Comparison of ENCODE assay signal across 8 cellular contexts in the genomic region with DNA sequence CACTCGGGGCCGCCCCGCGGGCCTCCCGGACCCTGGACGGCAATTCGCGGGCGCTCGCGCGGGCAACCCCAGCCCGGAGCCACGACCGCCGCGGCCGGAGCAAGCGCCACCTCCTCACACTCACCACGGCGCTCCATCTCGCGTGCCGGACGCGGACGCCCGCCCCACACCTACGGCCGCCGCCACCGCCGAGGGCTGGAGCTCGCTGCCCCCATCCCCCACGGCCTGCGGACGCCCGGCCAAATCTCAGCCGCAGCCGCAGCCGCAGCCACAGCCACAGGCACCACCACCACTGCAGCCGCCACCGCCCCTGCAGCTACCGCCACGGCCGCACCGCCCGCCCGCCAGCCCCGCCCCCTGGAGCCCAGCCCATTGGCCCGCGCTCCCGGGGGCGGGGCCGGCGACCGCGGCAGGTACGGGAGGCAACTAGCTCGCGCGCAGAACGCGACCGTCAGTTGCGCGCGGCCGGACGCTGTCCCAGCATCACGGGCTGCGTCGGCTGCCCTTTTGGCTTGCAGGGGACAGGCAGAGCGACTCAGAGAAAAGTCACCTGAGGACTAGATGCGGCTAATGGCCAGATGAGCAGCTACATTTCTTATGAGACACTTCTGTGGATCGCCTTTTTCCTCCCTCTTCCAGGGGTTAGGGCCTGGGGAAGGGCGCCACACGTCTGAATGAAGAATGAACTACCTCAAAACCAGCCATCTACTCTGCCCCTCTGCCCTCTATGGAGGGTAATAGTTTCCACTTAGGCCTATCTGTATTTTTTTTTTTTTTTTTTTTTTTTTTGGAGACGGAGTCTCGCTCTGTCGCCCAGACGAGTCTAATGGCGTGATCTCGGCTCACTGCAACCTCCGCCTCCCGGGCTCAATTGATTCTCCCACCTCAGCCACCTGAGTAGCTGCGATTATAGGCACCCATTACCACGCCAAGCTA. TPM values are rescaled to one million over a fixed set of nuclear protein-coding genes. Genes with fewer than 3 reads are reported as not detected.
DNase-seq lines count a peak whose midpoint lies in the region; ATAC-seq and TF ChIP-seq lines count a peak whose summit lies in the region.

A gene with protein sequence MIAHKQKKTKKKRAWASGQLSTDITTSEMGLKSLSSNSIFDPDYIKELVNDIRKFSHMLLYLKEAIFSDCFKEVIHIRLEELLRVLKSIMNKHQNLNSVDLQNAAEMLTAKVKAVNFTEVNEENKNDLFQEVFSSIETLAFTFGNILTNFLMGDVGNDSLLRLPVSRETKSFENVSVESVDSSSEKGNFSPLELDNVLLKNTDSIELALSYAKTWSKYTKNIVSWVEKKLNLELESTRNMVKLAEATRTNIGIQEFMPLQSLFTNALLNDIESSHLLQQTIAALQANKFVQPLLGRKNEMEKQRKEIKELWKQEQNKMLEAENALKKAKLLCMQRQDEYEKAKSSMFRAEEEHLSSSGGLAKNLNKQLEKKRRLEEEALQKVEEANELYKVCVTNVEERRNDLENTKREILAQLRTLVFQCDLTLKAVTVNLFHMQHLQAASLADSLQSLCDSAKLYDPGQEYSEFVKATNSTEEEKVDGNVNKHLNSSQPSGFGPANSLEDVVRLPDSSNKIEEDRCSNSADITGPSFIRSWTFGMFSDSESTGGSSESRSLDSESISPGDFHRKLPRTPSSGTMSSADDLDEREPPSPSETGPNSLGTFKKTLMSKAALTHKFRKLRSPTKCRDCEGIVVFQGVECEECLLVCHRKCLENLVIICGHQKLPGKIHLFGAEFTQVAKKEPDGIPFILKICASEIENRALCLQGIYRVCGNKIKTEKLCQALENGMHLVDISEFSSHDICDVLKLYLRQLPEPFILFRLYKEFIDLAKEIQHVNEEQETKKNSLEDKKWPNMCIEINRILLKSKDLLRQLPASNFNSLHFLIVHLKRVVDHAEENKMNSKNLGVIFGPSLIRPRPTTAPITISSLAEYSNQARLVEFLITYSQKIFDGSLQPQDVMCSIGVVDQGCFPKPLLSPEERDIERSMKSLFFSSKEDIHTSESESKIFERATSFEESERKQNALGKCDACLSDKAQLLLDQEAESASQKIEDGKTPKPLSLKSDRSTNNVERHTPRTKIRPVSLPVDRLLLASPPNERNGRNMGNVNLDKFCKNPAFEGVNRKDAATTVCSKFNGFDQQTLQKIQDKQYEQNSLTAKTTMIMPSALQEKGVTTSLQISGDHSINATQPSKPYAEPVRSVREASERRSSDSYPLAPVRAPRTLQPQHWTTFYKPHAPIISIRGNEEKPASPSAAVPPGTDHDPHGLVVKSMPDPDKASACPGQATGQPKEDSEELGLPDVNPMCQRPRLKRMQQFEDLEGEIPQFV (minus strand): TSS at position 294 of the 936 bp plus-strand sequence. CDS start 5,973 bp downstream, outside the sequence.

- intact Hi-C loops in right lobe of liver (cut with DNase I) = no loop called here

- peak; percentile 99 for TF ChIP-seq POLR2A in right lobe of liver (IDR thresholded peaks at IDR 0.05)

- TF ChIP-seq CTCF in WI38 (IDR thresholded peaks at IDR 0.05; ENCODE audit: low read depth, low read length) (no peak), right lobe of liver (IDR thresholded peaks at IDR 0.05) (peak in 1 of 4 donors; percentile 1)

- no peaks in the 10 kb centered on the region for H3K9me3 ChIP-seq in ES-I3 (ENCODE audit: control insufficient read depth, insufficient read depth, low read length)
- H3K9me3 ChIP-seq in HAP-1 = no peaks in the 10 kb centered on the region
- H3K9me3 ChIP-seq in right lobe of liver = peaks cover 0 to 3% (median 0%) of the 10 kb centered on the region in 4 donors

- ATAC-seq in right lobe of liver = peak; percentile 89 to 94 (median 92)

- H3K27me3 ChIP-seq in HAP-1 (ENCODE audit: low read depth) = peaks cover 63% of the 10 kb centered on the region
- no peaks in the 10 kb centered on the region for H3K27me3 ChIP-seq in right lobe of liver

- WGBS in right lobe of liver (ENCODE audit: insufficient coverage, low coverage, low lambda C conversion rate, missing lambda C conversion rate) = 18% methylated on average over 33 of the region's 88 CpGs

- H3K4me1 ChIP-seq in ES-I3 (ENCODE audit: insufficient read depth, low read length) = peaks cover 6% of the 10 kb centered on the region; the same call in 1 of the 2 replicates
- no peaks in the 10 kb centered on the region for H3K4me1 ChIP-seq in HAP-1
- H3K4me1 ChIP-seq in right lobe of liver = peaks cover 0 to 11% (median 0%) of the 10 kb centered on the region in 4 donors

- peak within 1 kb of the TSS; percentile 34 for H3K4me3 ChIP-seq in HAP-1
- peak within 1 kb of the TSS; percentile 91 for H3K4me3 ChIP-seq in WI38 (ENCODE audit: low read depth, low read length)
- H3K4me3 ChIP-seq in right lobe of liver = peak within 1 kb of the TSS; percentile 77 to 91 (median 82)

- H3K36me3 ChIP-seq in ES-I3 (ENCODE audit: insufficient read depth, low read length) = no peaks in the 10 kb centered on the region
- H3K36me3 ChIP-seq in HAP-1 (replicated peaks) = no peaks in the 10 kb centered on the region
- H3K36me3 ChIP-seq in right lobe of liver = no peaks in the 10 kb centered on the region

- peak within 1 kb of the TSS; percentile 96 to 97 (median 97) for H3K27ac ChIP-seq in right lobe of liver

- DNase-seq in HAP-1 (ENCODE audit: low spot score in 2 of 2) = peak; percentile 55 to 90
- peak; percentile 85 for DNase-seq in NCI-H1105 (lab: John Stamatoyannopoulos, UW)
- peak; percentile 26 for DNase-seq in dedifferentiated amniotic fluid mesenchymal stem cell (ENCODE audit: extremely low spot score)
- peak; percentile 93 for DNase-seq in right lobe of liver
- DNase-seq in stimulated activated CD4-positive, alpha-beta T cell treated with anti-CD3 and anti-CD28 coated beads, Interleukin-4, amount 100 ng/mL, for 24 hours = peak; percentile 26
- no peak for DNase-seq in NOMO-1 (lab: John Stamatoyannopoulos, UW; ENCODE audit: unreplicated experiment in 2 of 2)

- in situ Hi-C loops in HAP-1 (cut with MboI; ENCODE audit: low sequenced_read_pairs) = no loop called here

- H3K9ac ChIP-seq in ES-I3 (ENCODE audit: low read depth, low read length) = peak within 1 kb of the TSS; percentile 97

RNA-seq across cellular contexts. Expression of the gene that starts here (rescaled TPM):
- total RNA-seq in right lobe of liver = 10 to 100 TPM; 15.1 to 28.9 (median 21.1) TPM

Comparison
In these comparisons a context has a peak if more than half of its experiments do, and no peak if none do; other contexts are left out.
1. DNase-seq: peak in HAP-1 (2 of 2), NCI-H1105 (single experiment), dedifferentiated amniotic fluid mesenchymal stem cell (single experiment), right lobe of liver (3 of 3) and stimulated activated CD4-positive, alpha-beta T cell treated with anti-CD3 and anti-CD28 coated beads, Interleukin-4, amount 100 ng/mL, for 24 hours (single experiment); none in NOMO-1 (0 of 2).
2. H3K4me3 ChIP-seq: peak in every context shown above with its lines; median percentile 91 in WI38; 82 in right lobe of liver; 34 in HAP-1.